1 cellular context compared by ENCODE assay signal in the genomic region with DNA sequence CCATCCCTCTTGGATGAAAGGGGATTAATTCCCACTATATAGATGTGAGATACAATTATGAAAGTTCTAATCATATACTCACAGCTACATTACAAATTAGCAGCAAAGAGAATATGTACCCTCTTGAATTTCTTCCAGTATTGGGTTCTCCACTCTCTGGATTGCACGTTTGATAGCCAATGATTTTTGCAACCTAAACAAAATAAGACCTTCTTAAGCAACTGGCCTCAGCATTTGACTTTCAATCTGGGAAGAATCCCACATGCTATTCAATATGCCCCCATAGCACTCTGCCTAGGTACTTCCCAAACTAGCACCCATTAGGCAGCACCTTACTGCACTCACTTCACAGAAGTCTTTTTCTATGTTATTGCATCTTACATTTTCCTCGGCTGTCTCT.
A peak's percentile ranks its signal among the peaks of the same experiment; 100 is the strongest.
TF ChIP-seq lines count a peak whose summit lies in the region.

No MANE protein-coding gene starts in this region.

TF ChIP-seq in HepG2, 621 proteins besides CTCF, POLR2A, EP300 and RAD21 (continued from another document):
- TF ChIP-seq MAFK (conservative IDR thresholded peaks at IDR 0.05 in 1 of 2, IDR thresholded peaks at IDR 0.05 in 1 of 2; ENCODE audit: low read length in 2 of 2) (peak; percentile 44 to 71; a peak in 3 of 4 replicates), TAF1 (CRISPR knock-in tag; IDR thresholded peaks at IDR 0.05) (no peak), ZNF10 (CRISPR knock-in tag; IDR thresholded peaks at IDR 0.05; ENCODE audit: borderline replicate concordance, low read depth) (no peak), KDM5B (CRISPR knock-in tag; IDR thresholded peaks at IDR 0.05; ENCODE audit: borderline replicate concordance) (no peak), AKAP8 (CRISPR knock-in tag; IDR thresholded peaks at IDR 0.05) (no peak)
